In the genomic region with DNA sequence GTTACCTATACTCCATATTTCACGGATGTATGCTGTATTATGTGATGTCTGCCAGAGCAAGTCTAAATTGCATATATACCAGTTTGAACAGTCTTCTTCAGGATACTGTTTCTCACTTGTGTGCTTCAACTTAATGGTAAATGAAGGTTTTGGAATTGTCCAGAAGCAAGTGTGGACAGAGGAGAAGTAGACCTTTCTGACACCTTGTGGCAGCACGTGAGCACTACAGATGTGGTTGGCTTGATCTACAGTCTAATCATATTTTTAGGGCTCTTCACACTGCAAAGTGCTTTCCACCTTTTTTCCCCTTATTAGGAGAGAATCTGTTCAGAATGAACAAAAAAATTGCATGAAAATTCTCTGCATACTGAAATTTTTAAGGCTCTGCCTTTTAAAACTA, we compare ENCODE assay signal across 8 cellular contexts. TPM values are rescaled to one million over a fixed set of nuclear protein-coding genes. Genes with fewer than 3 reads are reported as not detected.
DNase-seq lines count a peak whose midpoint lies in the region; ATAC-seq and TF ChIP-seq lines count a peak whose summit lies in the region.

No MANE protein-coding gene starts in this region.

- no peak overlapping the region for H3K4me3 Mint-ChIP-seq in stimulated activated naive B cell treated with anti-CD40 and anti-IgM and Interleukin-4, amounts not matched to agents 10 μg/mL and 1 μg/mL and 100 μg/mL, for 72 hours

- peaks cover 0 to 2% of the 10 kb centered on the region in 2 donors for H3K4me1 ChIP-seq in breast epithelium

- peak; percentile 44 for TF ChIP-seq CTCF in LNCaP clone FGC (IDR thresholded peaks at IDR 0.05; ENCODE audit: control insufficient read depth, extremely low read depth, insufficient read depth)
- peak; percentile 10 to 82 (median 75) for TF ChIP-seq CTCF in breast epithelium (IDR thresholded peaks at IDR 0.05)

- peak; percentile 45 for DNase-seq in activated CD8-positive, alpha-beta memory T cell treated with anti-CD3 and anti-CD28 coated beads, Interleukin-2, amount 50 U/mL, for 4 hours
- no peak for DNase-seq in activated CD8-positive, alpha-beta memory T cell treated with anti-CD3 and anti-CD28 coated beads, Interleukin-2, amount 50 U/mL, for 48 hours
- DNase-seq in LNCaP clone FGC (ENCODE audit: low read depth) (no peak), T follicular helper cell (ENCODE audit: low read depth) (peak; percentile 39), breast epithelium (ENCODE audit: low spot score in 2 of 2) (no peak), kidney tubule cell (ENCODE audit: low spot score) (peak; percentile 55)
- DNase-seq in stimulated activated naive B cell treated with anti-CD40 and anti-IgM and Interleukin-4, amounts not matched to agents 10 μg/mL and 1 μg/mL and 100 μg/mL, for 72 hours, result no peak

- no peaks in the 10 kb centered on the region for H3K27me3 ChIP-seq in breast epithelium

- H3K27ac Mint-ChIP-seq in stimulated activated naive B cell treated with anti-CD40 and anti-IgM and Interleukin-4, amounts not matched to agents 10 μg/mL and 1 μg/mL and 100 μg/mL, for 72 hours, result peak overlapping the region; percentile 37

- peak; percentile 90 to 92 for ATAC-seq in stimulated activated naive B cell treated with anti-CD40 and anti-IgM and Interleukin-4, amounts not matched to agents 10 μg/mL and 1 μg/mL and 100 μg/mL, for 72 hours (replicated peaks)
- ATAC-seq in HG03139 (IDR thresholded peaks at IDR 0.05; ENCODE audit: unreplicated experiment), result no peak

- no peak for TF ChIP-seq POLR2A in breast epithelium (IDR thresholded peaks at IDR 0.05)

- no peak overlapping the region for H3K4me3 ChIP-seq in LNCaP clone FGC (ENCODE audit: low read depth, low read length)
- no peak overlapping the region for H3K4me3 ChIP-seq in breast epithelium

- H3K36me3 ChIP-seq in breast epithelium, result no peaks in the 10 kb centered on the region

- intact Hi-C loops in breast epithelium (cut with DNase I; ENCODE audit: low total_unique reads), result no loop called here

- H3K27ac ChIP-seq in breast epithelium, result no peak overlapping the region

- H3K9me3 ChIP-seq in breast epithelium, result no peaks in the 10 kb centered on the region

- peaks cover 23 to 52% of the 10 kb centered on the region in 2 donors for H3K4me1 Mint-ChIP-seq in stimulated activated naive B cell treated with anti-CD40 and anti-IgM and Interleukin-4, amounts not matched to agents 10 μg/mL and 1 μg/mL and 100 μg/mL, for 72 hours

- H3K27me3 Mint-ChIP-seq in stimulated activated naive B cell treated with anti-CD40 and anti-IgM and Interleukin-4, amounts not matched to agents 10 μg/mL and 1 μg/mL and 100 μg/mL, for 72 hours, result no peaks in the 10 kb centered on the region

- H3K36me3 Mint-ChIP-seq in stimulated activated naive B cell treated with anti-CD40 and anti-IgM and Interleukin-4, amounts not matched to agents 10 μg/mL and 1 μg/mL and 100 μg/mL, for 72 hours, result peaks cover 21 to 26% of the 10 kb centered on the region in 2 donors

- no peaks in the 10 kb centered on the region for H3K9me3 Mint-ChIP-seq in stimulated activated naive B cell treated with anti-CD40 and anti-IgM and Interleukin-4, amounts not matched to agents 10 μg/mL and 1 μg/mL and 100 μg/mL, for 72 hours

RNA-seq across cellular contexts. Expression of a gene that starts 10.9 kb away (rescaled TPM):
- total RNA-seq in breast epithelium, result 10 to 100 TPM; 38.9 to 62.8 (median 54.7) TPM

RNA-seq across cellular contexts. Expression of a gene that starts 54.3 kb away (rescaled TPM):
- total RNA-seq in breast epithelium, result 1 to 10 TPM in 2 of 3 donors, under 1 TPM in 1; 0.64 to 2.8 (median 1.6) TPM

Comparison
In these comparisons a context has a peak if more than half of its experiments do, and no peak if none do; other contexts are left out.
1. DNase-seq: peak in activated CD8-positive, alpha-beta memory T cell treated with anti-CD3 and anti-CD28 coated beads, Interleukin-2, amount 50 U/mL, for 4 hours (single experiment), T follicular helper cell (single experiment) and kidney tubule cell (single experiment); none in activated CD8-positive, alpha-beta memory T cell treated with anti-CD3 and anti-CD28 coated beads, Interleukin-2, amount 50 U/mL, for 48 hours (single experiment), LNCaP clone FGC (single experiment), breast epithelium (0 of 2) and stimulated activated naive B cell treated with anti-CD40 and anti-IgM and Interleukin-4, amounts not matched to agents 10 μg/mL and 1 μg/mL and 100 μg/mL, for 72 hours (single experiment).